16 cellular contexts compared by ENCODE assay signal in the genomic region with DNA sequence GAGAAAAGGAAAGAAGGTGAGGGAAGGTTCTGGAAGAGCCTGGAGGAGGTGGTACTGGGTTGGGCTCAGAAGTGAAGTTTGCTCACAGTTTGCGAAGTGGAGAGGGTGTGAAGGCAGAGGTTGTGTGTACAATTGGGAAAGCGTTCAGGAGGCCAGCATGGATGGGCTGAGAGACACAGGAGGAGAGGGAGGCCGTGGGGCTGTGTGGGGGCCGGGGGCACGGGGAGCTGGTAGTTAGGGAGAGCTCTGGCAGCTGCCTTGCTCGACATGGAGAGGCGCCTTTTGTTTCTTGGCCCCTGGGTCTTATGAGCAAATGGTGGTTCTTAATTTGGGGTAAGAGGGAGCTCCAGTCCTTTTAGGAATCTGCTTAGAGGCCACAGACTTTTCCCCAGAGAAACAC. TPM values are rescaled to one million over a fixed set of nuclear protein-coding genes. Genes with fewer than 3 reads are reported as not detected.
DNase-seq lines count a peak whose midpoint lies in the region; ATAC-seq and TF ChIP-seq lines count a peak whose summit lies in the region.
"Had no signal": no experiment of that assay in that cellular context is flagged by ENCODE, and none has a peak within 500 bp of the region (broad histone marks: within the 10 kb centered on the region; RNA-seq: fewer than 3 reads in every experiment).

No MANE protein-coding gene starts in this region.

- no peak overlapping the region for H3K27ac ChIP-seq in CD8-positive, alpha-beta T cell (ENCODE audit: low read depth, low read length)
- peak overlapping the region; percentile 7 for H3K27ac ChIP-seq in angular gyrus (ENCODE audit: low read depth, low read length)
- H3K27ac ChIP-seq in rectal smooth muscle tissue (ENCODE audit: low read depth, low read length) = peak overlapping the region; percentile 85

- ATAC-seq in CD8-positive, alpha-beta T cell = no peak
- ATAC-seq in left lobe of liver (peak; percentile 46), GM19035 (IDR thresholded peaks at IDR 0.05; ENCODE audit: unreplicated experiment) (no peak), GM19328 (IDR thresholded peaks at IDR 0.05; ENCODE audit: unreplicated experiment) (no peak), HG02763 (IDR thresholded peaks at IDR 0.05; ENCODE audit: unreplicated experiment) (no peak)
- ATAC-seq: Panc1 had no signal

- peaks cover 43% of the 10 kb centered on the region for H3K36me3 Mint-ChIP-seq in CD8-positive, alpha-beta T cell

- no peaks in the 10 kb centered on the region for H3K27me3 ChIP-seq in CD8-positive, alpha-beta T cell (ENCODE audit: insufficient read depth, low read length)
- no peaks in the 10 kb centered on the region for H3K27me3 ChIP-seq in rectal smooth muscle tissue (ENCODE audit: control insufficient read depth, insufficient read depth, low read length)

- intact Hi-C loops in CD8-positive, alpha-beta T cell (cut with DNase I, micrococcal nuclease) = no loop called here

- peak overlapping the region; percentile 87 for H3K27ac Mint-ChIP-seq in CD8-positive, alpha-beta T cell

- H3K4me3 Mint-ChIP-seq in CD8-positive, alpha-beta T cell = no peak overlapping the region

- no peak overlapping the region for H3K4me3 ChIP-seq in CD8-positive, alpha-beta T cell (ENCODE audit: low read depth, low read length)
- H3K4me3 ChIP-seq in rectal smooth muscle tissue (ENCODE audit: low read length) = no peak overlapping the region

- peaks cover 51% of the 10 kb centered on the region for H3K4me1 Mint-ChIP-seq in CD8-positive, alpha-beta T cell (ENCODE audit: low read depth)

- H3K36me3 ChIP-seq in CD8-positive, alpha-beta T cell (ENCODE audit: insufficient read depth, low read length) = no peaks in the 10 kb centered on the region
- no peaks in the 10 kb centered on the region for H3K36me3 ChIP-seq in rectal smooth muscle tissue (ENCODE audit: control insufficient read depth, insufficient read depth, low read length)

- CTCF ChIA-PET in CD8-positive, alpha-beta T cell (lab: Charles Lee) = interaction anchor here (0.9 to 1.4 kb wide), 4 partner anchors 10 to 164 kb away, joined by 3 to 4 read pairs (median 4); a partner anchor contains a TSS

- peaks cover 16% of the 10 kb centered on the region for H3K4me1 ChIP-seq in CD8-positive, alpha-beta T cell (ENCODE audit: insufficient read depth, low read length)
- H3K4me1 ChIP-seq in rectal smooth muscle tissue (ENCODE audit: control insufficient read depth, insufficient read depth, low read length) = peaks cover 16% of the 10 kb centered on the region

- no peaks in the 10 kb centered on the region for H3K9me3 ChIP-seq in CD8-positive, alpha-beta T cell (ENCODE audit: low read length)

- no peaks in the 10 kb centered on the region for H3K27me3 Mint-ChIP-seq in CD8-positive, alpha-beta T cell (ENCODE audit: low read depth)

- POLR2A ChIA-PET in CD8-positive, alpha-beta T cell (lab: Charles Lee) = no interaction called here

- no peak for TF ChIP-seq CTCF in CD8-positive, alpha-beta T cell (IDR thresholded peaks at IDR 0.05)

- no peak overlapping the region for H3K9ac ChIP-seq in rectal smooth muscle tissue (ENCODE audit: low read length)

- DNase-seq in CD8-positive, alpha-beta T cell = no peak
- DNase-seq in left lobe of liver (ENCODE audit: low spot score) (no peak), medulla oblongata (ENCODE audit: extremely low spot score) (no peak)
- DNase-seq: activated effector memory CD4-positive, alpha-beta T cell treated with anti-CD3 and anti-CD28 coated beads, Interleukin-2, amount 50 U/mL, for 16 hours; GF-D8; midbrain; NCI-H526 treated with DMSO at 0.1 percent for 48 hours; stimulated activated CD4-positive, alpha-beta T cell treated with anti-CD3 and anti-CD28 coated beads, Interleukin-12 subunit alpha, Interleukin-12 subunit beta, amount 100 ng/mL, for 4 hours; stimulated activated naive CD4-positive, alpha-beta T cell treated with Interleukin-2 at 50 U/mL for 16 hours; SW 1271 had no signal

- H3K9me3 Mint-ChIP-seq in CD8-positive, alpha-beta T cell = no peaks in the 10 kb centered on the region

RNA-seq across cellular contexts. Expression of a gene that starts 16.7 kb away (rescaled TPM):
- 10 to 100 TPM; 20.0 to 20.7 TPM for total RNA-seq in CD8-positive, alpha-beta T cell
- total RNA-seq in left lobe of liver = 6.7 TPM

RNA-seq across cellular contexts. Expression of a gene that starts 52.7 kb away (rescaled TPM):
- 1 to 10 TPM in 1 of 2 experiments, under 1 TPM in 1; 0.33 to 1.5 TPM for total RNA-seq in CD8-positive, alpha-beta T cell
- 0.08 TPM for total RNA-seq in left lobe of liver
